29 cellular contexts compared by ENCODE assay signal in the genomic region with DNA sequence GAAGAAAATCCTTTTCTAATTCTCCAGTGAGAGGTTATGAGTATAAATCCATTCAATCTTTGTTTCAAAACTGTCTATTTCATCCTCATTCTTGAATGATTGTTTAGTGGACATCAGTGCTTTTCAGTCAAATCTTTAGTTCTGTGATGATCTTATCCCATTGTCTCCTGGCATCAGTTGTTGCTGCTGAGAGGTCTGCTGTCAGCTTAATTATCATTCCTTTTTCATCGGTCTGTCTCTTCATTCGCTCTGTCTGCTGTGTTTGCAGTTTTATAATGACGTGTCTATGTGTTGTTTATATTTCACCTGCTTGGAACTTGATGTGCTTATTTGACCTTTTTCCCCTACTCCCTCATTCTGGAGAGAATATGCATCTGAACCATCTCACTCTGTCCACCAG.
"Had no signal": no experiment of that assay in that cellular context is flagged by ENCODE, and none has a peak within 500 bp of the region (broad histone marks: within the 10 kb centered on the region; RNA-seq: fewer than 3 reads in every experiment).

No MANE protein-coding gene starts in this region.

- FAIRE-seq: colon had no signal

- H3K36me3 Mint-ChIP-seq: activated naive CD4-positive, alpha-beta T cell treated with anti-CD3 and anti-CD28 coated beads, Interleukin-2, amount 10 ng/mL, durations not matched to agents 7 days and 5 days had no signal

- H3K27ac ChIP-seq: body of pancreas, esophagus muscularis mucosa, foreskin keratinocyte, gastrocnemius medialis, heart left ventricle had no signal

- ATAC-seq: activated naive CD4-positive, alpha-beta T cell treated with anti-CD3 and anti-CD28 coated beads, Interleukin-2, amount 50 U/mL, for 72 hours; activated T-cell treated with anti-CD3 and anti-CD28 coated beads, Interleukin-2, amount 50 U/mL, for 72 hours; body of pancreas; effector memory CD8-positive, alpha-beta T cell; foreskin keratinocyte; gastrocnemius medialis; heart left ventricle had no signal

- H3K4me1 Mint-ChIP-seq: activated CD4-positive, alpha-beta memory T cell treated with anti-CD3 and anti-CD28 coated beads, Interleukin-2, amount 10 ng/mL, durations not matched to agents 7 days and 5 days; activated CD4-positive, alpha-beta T cell treated with anti-CD3 and anti-CD28 coated beads, Interleukin-2, amount 10 ng/mL, durations not matched to agents 7 days and 5 days; activated naive CD4-positive, alpha-beta T cell treated with anti-CD3 and anti-CD28 coated beads, Interleukin-2, amount 10 ng/mL, durations not matched to agents 7 days and 5 days had no signal

- DNase-seq: activated CD4-positive, alpha-beta memory T cell treated with anti-CD3 and anti-CD28 coated beads, Interleukin-2, amount 10 ng/mL, durations not matched to agents 7 days and 5 days; activated CD4-positive, alpha-beta T cell treated with anti-CD3 and anti-CD28 coated beads for 1 hour; activated CD4-positive, alpha-beta T cell treated with anti-CD3 and anti-CD28 coated beads for 4 hours; activated CD4-positive, alpha-beta T cell treated with anti-CD3 and anti-CD28 coated beads, Interleukin-2, amount 10 ng/mL, durations not matched to agents 7 days and 5 days; activated CD4-positive, alpha-beta T cell treated with anti-CD3 and anti-CD28 coated beads, Interleukin-2, amount 50 U/mL, for 4 hours; activated CD8-positive, alpha-beta memory T cell treated with anti-CD3 and anti-CD28 coated beads, Interleukin-2, amount 50 U/mL, for 48 hours; activated gamma-delta T cell; activated naive CD4-positive, alpha-beta T cell; activated naive CD4-positive, alpha-beta T cell treated with anti-CD3 and anti-CD28 coated beads, Interleukin-2, amount 10 ng/mL, durations not matched to agents 7 days and 5 days; activated T-cell treated with anti-CD3 and anti-CD28 coated beads for 4 hours; activated T-cell treated with anti-CD3 and anti-CD28 coated beads, Interleukin-2, amount 50 U/mL, for 24 hours; activated T-cell treated with anti-CD3 and anti-CD28 coated beads, Interleukin-2, amount 50 U/mL, for 72 hours; amniotic stem cell; anterior cingulate cortex; body of pancreas; caudate nucleus; cortex of kidney; dermis blood vessel endothelial cell; effector CD4-positive, alpha-beta T cell; effector memory CD8-positive, alpha-beta T cell; erythroblast; foreskin keratinocyte; gastrocnemius medialis; glutamatergic neuron; heart left ventricle; T-helper 2 cell had no signal

- H3K36me3 ChIP-seq: esophagus muscularis mucosa, gastrocnemius medialis, heart left ventricle had no signal

- H3K4me1 ChIP-seq: foreskin keratinocyte, gastrocnemius medialis had no signal

- H3K4me3 Mint-ChIP-seq: activated CD4-positive, alpha-beta memory T cell treated with anti-CD3 and anti-CD28 coated beads, Interleukin-2, amount 10 ng/mL, durations not matched to agents 7 days and 5 days; activated CD4-positive, alpha-beta T cell treated with anti-CD3 and anti-CD28 coated beads, Interleukin-2, amount 10 ng/mL, durations not matched to agents 7 days and 5 days; activated naive CD4-positive, alpha-beta T cell treated with anti-CD3 and anti-CD28 coated beads, Interleukin-2, amount 10 ng/mL, durations not matched to agents 7 days and 5 days; activated T-cell treated with anti-CD3 and anti-CD28 coated beads, Interleukin-2, amount 50 U/mL, for 24 hours; activated T-cell treated with anti-CD3 and anti-CD28 coated beads, Interleukin-2, amount 50 U/mL, for 72 hours; effector memory CD8-positive, alpha-beta T cell had no signal

- H3K27me3 ChIP-seq: body of pancreas had no signal

- H3K27ac Mint-ChIP-seq: activated CD4-positive, alpha-beta memory T cell treated with anti-CD3 and anti-CD28 coated beads, Interleukin-2, amount 10 ng/mL, durations not matched to agents 7 days and 5 days; activated CD4-positive, alpha-beta T cell treated with anti-CD3 and anti-CD28 coated beads, Interleukin-2, amount 10 ng/mL, durations not matched to agents 7 days and 5 days; activated naive CD4-positive, alpha-beta T cell treated with anti-CD3 and anti-CD28 coated beads, Interleukin-2, amount 10 ng/mL, durations not matched to agents 7 days and 5 days; activated naive CD4-positive, alpha-beta T cell treated with anti-CD3 and anti-CD28 coated beads, Interleukin-2, amount 50 U/mL, for 72 hours; activated T-cell treated with anti-CD3 and anti-CD28 coated beads, Interleukin-2, amount 50 U/mL, for 24 hours; activated T-cell treated with anti-CD3 and anti-CD28 coated beads, Interleukin-2, amount 50 U/mL, for 72 hours; effector memory CD8-positive, alpha-beta T cell had no signal

- H3K4me3 ChIP-seq: body of pancreas, esophagus muscularis mucosa, gastrocnemius medialis, heart left ventricle had no signal

- H3K9me3 ChIP-seq: body of pancreas had no signal
